ENCODE assay signal across 8 cellular contexts in the genomic region with DNA sequence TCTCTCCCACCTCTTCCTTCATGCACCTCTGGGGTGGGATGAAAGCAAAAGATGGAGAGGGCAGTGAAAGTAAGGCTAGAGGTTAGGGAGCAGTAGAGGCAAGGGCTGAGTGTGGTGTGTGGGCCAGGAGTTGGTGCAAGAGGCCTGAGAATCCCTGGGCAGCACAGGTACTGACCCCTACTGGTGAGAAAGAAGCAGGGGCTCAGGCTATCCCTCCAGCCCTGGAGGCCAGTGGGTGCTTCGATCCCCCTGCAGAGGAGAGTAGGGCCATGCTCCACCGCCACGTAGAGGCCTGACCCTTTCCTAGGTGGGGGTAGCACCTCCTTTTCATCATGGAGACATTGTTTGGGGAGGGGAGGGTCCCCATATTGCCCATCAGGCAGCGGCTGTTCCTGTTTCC. TPM values are rescaled to one million over a fixed set of nuclear protein-coding genes. Genes with fewer than 3 reads are reported as not detected.
DNase-seq lines count a peak whose midpoint lies in the region; ATAC-seq lines count a peak whose summit lies in the region.

No MANE protein-coding gene starts in this region.

- no peaks in the 10 kb centered on the region for H3K27me3 ChIP-seq in trophoblast cell (ENCODE audit: insufficient read depth, low read length)

- peak; percentile 53 for ATAC-seq in GM21515 (IDR thresholded peaks at IDR 0.05; ENCODE audit: unreplicated experiment)

- H3K18ac ChIP-seq in trophoblast cell (ENCODE audit: low read length) = no peak overlapping the region

- no peaks in the 10 kb centered on the region for H3K9me3 Mint-ChIP-seq in activated T-cell treated with anti-CD3 and anti-CD28 coated beads, Interleukin-2, amount 50 U/mL, for 24 hours

- H3K23ac ChIP-seq in trophoblast cell (ENCODE audit: low read length) = no peak overlapping the region

- no peak overlapping the region for H4K91ac ChIP-seq in trophoblast cell (ENCODE audit: low read depth, low read length)

- H2BK120ac ChIP-seq in trophoblast cell (ENCODE audit: insufficient read depth, low read length, poor library complexity) = no peak overlapping the region

- H3K14ac ChIP-seq in trophoblast cell (ENCODE audit: low read length) = no peak overlapping the region

- no peak overlapping the region for H3K27ac Mint-ChIP-seq in activated T-cell treated with anti-CD3 and anti-CD28 coated beads, Interleukin-2, amount 50 U/mL, for 24 hours

- no peaks in the 10 kb centered on the region for H3K36me3 Mint-ChIP-seq in activated T-cell treated with anti-CD3 and anti-CD28 coated beads, Interleukin-2, amount 50 U/mL, for 24 hours (ENCODE audit: low read depth)

- H3K4me3 ChIP-seq in trophoblast cell (ENCODE audit: low read depth, low read length) = no peak overlapping the region

- no peaks in the 10 kb centered on the region for H3K9me3 ChIP-seq in trophoblast cell (ENCODE audit: insufficient read depth, low read depth, low read length)

- no peaks in the 10 kb centered on the region for H3K36me3 ChIP-seq in trophoblast cell (ENCODE audit: control insufficient read depth in 1 of 2, insufficient read depth in 2 of 2, low read length in 2 of 2)

- no peak overlapping the region for H3K4me2 ChIP-seq in trophoblast cell (ENCODE audit: low read length)

- no peak overlapping the region for H2AFZ ChIP-seq in trophoblast cell (ENCODE audit: insufficient read depth, low read length, poor library complexity)

- H3K79me1 ChIP-seq in trophoblast cell (ENCODE audit: low read length) = no peaks in the 10 kb centered on the region

- H2BK12ac ChIP-seq in trophoblast cell (ENCODE audit: low read length) = no peak overlapping the region

- no peak overlapping the region for H3K4me3 Mint-ChIP-seq in activated T-cell treated with anti-CD3 and anti-CD28 coated beads, Interleukin-2, amount 50 U/mL, for 24 hours

- no peak overlapping the region for H4K8ac ChIP-seq in trophoblast cell (ENCODE audit: low read depth, low read length)

- no peaks in the 10 kb centered on the region for H3K4me1 ChIP-seq in trophoblast cell (ENCODE audit: control insufficient read depth in 1 of 2, insufficient read depth in 2 of 2, low read length in 2 of 2)

- peak; percentile 55 for DNase-seq in ELF-1 (ENCODE audit: low read depth, low spot score)
- peak; percentile 28 for DNase-seq in NAMALWA (ENCODE audit: low spot score)
- peak; percentile 26 for DNase-seq in glomerular visceral epithelial cell (ENCODE audit: extremely low spot score)
- DNase-seq in NK-92 (lab: John Stamatoyannopoulos, UW; ENCODE audit: unreplicated experiment) = no peak
- no peak for DNase-seq in activated T-cell treated with anti-CD3 and anti-CD28 coated beads, Interleukin-2, amount 50 U/mL, for 24 hours
- DNase-seq in trophoblast cell = no peak
- no peak for DNase-seq in putamen (ENCODE audit: low spot score)

- peaks cover 2% of the 10 kb centered on the region for H3K27me3 Mint-ChIP-seq in activated T-cell treated with anti-CD3 and anti-CD28 coated beads, Interleukin-2, amount 50 U/mL, for 24 hours

- H2BK5ac ChIP-seq in trophoblast cell (ENCODE audit: low read depth, low read length, poor library complexity) = no peak overlapping the region

- H3K79me2 ChIP-seq in trophoblast cell (ENCODE audit: control insufficient read depth, insufficient read depth, low read length, poor library complexity) = no peaks in the 10 kb centered on the region

- no peak overlapping the region for H3K27ac ChIP-seq in trophoblast cell (ENCODE audit: low read depth, low read length)

- H4K12ac ChIP-seq in trophoblast cell (ENCODE audit: low read depth, low read length) = no peak overlapping the region

- no peaks in the 10 kb centered on the region for H3K4me1 Mint-ChIP-seq in activated T-cell treated with anti-CD3 and anti-CD28 coated beads, Interleukin-2, amount 50 U/mL, for 24 hours (ENCODE audit: low read depth)

- H3K9ac ChIP-seq in trophoblast cell (ENCODE audit: low read length) = no peak overlapping the region

- H3K4ac ChIP-seq in trophoblast cell (ENCODE audit: low read depth, low read length) = no peak overlapping the region

- H2AK5ac ChIP-seq in trophoblast cell (ENCODE audit: low read length) = no peak overlapping the region

- WGBS in trophoblast cell (ENCODE audit: extremely low coverage, insufficient coverage, insufficient read length) = no CpG with 5 or more reads among the region's 4 CpGs

RNA-seq across cellular contexts. Expression of gene CDHR1, which starts 9.8 kb away (rescaled TPM):
- 0.06 and 0.08 TPM in 2 replicates for polyA plus RNA-seq in trophoblast cell (2013)

RNA-seq across cellular contexts. Expression of gene LRIT2, which starts 21.2 kb away (rescaled TPM):
- not detected in 2 replicates for polyA plus RNA-seq in trophoblast cell (2013)

RNA-seq across cellular contexts. Expression of gene GPR15LG, which starts 30.5 kb away (rescaled TPM):
- not detected in 2 replicates for polyA plus RNA-seq in trophoblast cell (2013)

RNA-seq across cellular contexts. Expression of gene LRIT1, which starts 37.2 kb away (rescaled TPM):
- not detected in 2 replicates for polyA plus RNA-seq in trophoblast cell (2013)

RNA-seq across cellular contexts. Expression of gene RGR, which starts 40.7 kb away (rescaled TPM):
- not detected in 2 replicates for polyA plus RNA-seq in trophoblast cell (2013)

Comparison
In these comparisons a context has a peak if more than half of its experiments do, and no peak if none do; other contexts are left out.
1. DNase-seq: peak in ELF-1 (single experiment), NAMALWA (single experiment) and glomerular visceral epithelial cell (single experiment); none in NK-92 (single experiment), activated T-cell treated with anti-CD3 and anti-CD28 coated beads, Interleukin-2, amount 50 U/mL, for 24 hours (single experiment), trophoblast cell (0 of 2) and putamen (single experiment).